ENCODE assay signal across 1 cellular context in the genomic region with DNA sequence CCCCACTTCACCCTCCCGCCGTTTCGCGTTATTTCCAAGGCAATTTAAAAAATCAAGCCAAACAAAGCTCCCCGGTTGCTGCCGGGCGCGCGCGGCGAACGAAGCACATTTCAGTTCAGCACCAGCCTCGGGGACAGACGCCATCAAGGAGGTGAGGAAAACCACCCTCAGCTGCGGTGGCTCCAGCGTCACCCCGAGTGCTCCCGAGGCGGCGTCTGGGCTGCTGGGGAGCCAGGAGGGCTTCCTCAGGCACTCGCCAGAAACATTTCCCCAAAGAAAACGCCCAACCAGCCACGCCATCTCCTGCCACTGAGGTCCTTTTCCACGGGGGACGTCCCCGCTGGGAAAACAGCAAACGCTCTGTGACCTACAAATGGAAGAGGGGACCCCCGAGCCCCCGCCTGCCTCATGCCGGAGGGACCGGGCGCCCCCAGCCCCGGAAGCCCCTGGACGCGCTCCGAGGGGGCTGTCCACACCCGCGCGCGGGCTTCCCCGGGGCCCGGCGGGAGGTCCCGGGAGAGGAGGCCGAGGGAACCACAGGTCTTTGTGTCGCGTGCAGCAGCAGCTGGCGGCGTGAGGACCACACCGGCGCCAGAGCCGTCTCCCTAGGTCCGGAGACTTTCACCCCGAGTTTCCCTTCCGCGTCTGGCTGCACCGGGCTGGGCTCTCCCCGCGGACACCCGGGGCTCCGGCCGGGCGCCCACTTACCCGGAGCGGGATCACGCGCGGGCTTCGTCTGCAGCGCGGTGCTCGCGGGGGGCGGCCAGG.
TF ChIP-seq lines count a peak whose summit lies in the region.

No MANE protein-coding gene starts in this region.

TF ChIP-seq in GM12878, 131 proteins besides CTCF, POLR2A, EP300 and RAD21 (continued from another document):
- TF ChIP-seq, protein P1, sequence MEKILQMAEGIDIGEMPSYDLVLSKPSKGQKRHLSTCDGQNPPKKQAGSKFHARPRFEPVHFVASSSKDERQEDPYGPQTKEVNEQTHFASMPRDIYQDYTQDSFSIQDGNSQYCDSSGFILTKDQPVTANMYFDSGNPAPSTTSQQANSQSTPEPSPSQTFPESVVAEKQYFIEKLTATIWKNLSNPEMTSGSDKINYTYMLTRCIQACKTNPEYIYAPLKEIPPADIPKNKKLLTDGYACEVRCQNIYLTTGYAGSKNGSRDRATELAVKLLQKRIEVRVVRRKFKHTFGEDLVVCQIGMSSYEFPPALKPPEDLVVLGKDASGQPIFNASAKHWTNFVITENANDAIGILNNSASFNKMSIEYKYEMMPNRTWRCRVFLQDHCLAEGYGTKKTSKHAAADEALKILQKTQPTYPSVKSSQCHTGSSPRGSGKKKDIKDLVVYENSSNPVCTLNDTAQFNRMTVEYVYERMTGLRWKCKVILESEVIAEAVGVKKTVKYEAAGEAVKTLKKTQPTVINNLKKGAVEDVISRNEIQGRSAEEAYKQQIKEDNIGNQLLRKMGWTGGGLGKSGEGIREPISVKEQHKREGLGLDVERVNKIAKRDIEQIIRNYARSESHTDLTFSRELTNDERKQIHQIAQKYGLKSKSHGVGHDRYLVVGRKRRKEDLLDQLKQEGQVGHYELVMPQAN (conservative IDR thresholded peaks at IDR 0.05) = no peak
- TF ChIP-seq, protein P2, sequence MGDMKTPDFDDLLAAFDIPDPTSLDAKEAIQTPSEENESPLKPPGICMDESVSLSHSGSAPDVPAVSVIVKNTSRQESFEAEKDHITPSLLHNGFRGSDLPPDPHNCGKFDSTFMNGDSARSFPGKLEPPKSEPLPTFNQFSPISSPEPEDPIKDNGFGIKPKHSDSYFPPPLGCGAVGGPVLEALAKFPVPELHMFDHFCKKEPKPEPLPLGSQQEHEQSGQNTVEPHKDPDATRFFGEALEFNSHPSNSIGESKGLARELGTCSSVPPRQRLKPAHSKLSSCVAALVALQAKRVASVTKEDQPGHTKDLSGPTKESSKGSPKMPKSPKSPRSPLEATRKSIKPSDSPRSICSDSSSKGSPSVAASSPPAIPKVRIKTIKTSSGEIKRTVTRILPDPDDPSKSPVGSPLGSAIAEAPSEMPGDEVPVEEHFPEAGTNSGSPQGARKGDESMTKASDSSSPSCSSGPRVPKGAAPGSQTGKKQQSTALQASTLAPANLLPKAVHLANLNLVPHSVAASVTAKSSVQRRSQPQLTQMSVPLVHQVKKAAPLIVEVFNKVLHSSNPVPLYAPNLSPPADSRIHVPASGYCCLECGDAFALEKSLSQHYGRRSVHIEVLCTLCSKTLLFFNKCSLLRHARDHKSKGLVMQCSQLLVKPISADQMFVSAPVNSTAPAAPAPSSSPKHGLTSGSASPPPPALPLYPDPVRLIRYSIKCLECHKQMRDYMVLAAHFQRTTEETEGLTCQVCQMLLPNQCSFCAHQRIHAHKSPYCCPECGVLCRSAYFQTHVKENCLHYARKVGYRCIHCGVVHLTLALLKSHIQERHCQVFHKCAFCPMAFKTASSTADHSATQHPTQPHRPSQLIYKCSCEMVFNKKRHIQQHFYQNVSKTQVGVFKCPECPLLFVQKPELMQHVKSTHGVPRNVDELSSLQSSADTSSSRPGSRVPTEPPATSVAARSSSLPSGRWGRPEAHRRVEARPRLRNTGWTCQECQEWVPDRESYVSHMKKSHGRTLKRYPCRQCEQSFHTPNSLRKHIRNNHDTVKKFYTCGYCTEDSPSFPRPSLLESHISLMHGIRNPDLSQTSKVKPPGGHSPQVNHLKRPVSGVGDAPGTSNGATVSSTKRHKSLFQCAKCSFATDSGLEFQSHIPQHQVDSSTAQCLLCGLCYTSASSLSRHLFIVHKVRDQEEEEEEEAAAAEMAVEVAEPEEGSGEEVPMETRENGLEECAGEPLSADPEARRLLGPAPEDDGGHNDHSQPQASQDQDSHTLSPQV (IDR thresholded peaks at IDR 0.05) = no peak
- 0 out of 2 replicates have a peak, but pooled peaks have one; percentile 45 for TF ChIP-seq TCF12 (IDR thresholded peaks at IDR 0.05; ENCODE audit: low read depth, low read length)
